Comparison of ENCODE assay signal across 18 cellular contexts in the genomic region with DNA sequence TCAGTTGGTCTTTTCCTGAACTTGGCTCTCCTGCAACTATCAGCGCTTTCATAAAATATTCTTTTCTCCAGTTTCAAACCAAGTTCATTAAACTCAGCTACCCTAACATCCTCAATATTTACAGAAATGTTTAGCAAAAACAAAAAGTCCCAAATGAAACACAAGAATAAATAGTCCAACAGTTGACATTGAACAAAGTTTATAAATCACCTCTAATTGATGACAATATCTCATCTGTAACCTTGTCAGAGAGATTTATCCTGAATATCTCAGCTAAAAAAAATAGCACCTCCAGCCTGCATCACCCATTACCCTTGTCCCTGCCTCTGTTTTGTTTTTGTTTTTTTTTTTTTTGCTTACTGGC.
DNase-seq lines count a peak whose midpoint lies in the region; ATAC-seq and TF ChIP-seq lines count a peak whose summit lies in the region.
"Had no signal": no experiment of that assay in that cellular context is flagged by ENCODE, and none has a peak within 500 bp of the region (broad histone marks: within the 10 kb centered on the region; RNA-seq: fewer than 3 reads in every experiment).

No MANE protein-coding gene starts in this region.

- peak overlapping the region; percentile 28 to 69 for H3K27ac Mint-ChIP-seq in activated naive CD4-positive, alpha-beta T cell treated with anti-CD3 and anti-CD28 coated beads, Interleukin-2, amount 50 U/mL, for 72 hours
- H3K27ac Mint-ChIP-seq in activated naive CD4-positive, alpha-beta T cell treated with anti-CD3 and anti-CD28 coated beads, Interleukin-2, amount 10 ng/mL, durations not matched to agents 7 days and 5 days = no peak overlapping the region
- H3K27ac Mint-ChIP-seq in activated T-helper 17 cell treated with anti-CD3 and anti-CD28 coated beads, Interleukin-2, amount 50 U/mL, for 72 hours = peak overlapping the region; percentile 61
- H3K27ac Mint-ChIP-seq: B cell; CD4-positive, alpha-beta T cell had no signal

- no peak for TF ChIP-seq POLR2A in ovary (IDR thresholded peaks at IDR 0.05)

- no peaks in the 10 kb centered on the region for H4K20me1 ChIP-seq in fibroblast of lung (ENCODE audit: control insufficient read depth, extremely low read depth, insufficient read depth, low read length)

- CTCF ChIA-PET in activated naive CD4-positive, alpha-beta T cell treated with anti-CD3 and anti-CD28 coated beads, Interleukin-2, amount 10 ng/mL, durations not matched to agents 7 days and 5 days (lab: Charles Lee) = no interaction called here

- H3K27me3 ChIP-seq in fibroblast of lung (ENCODE audit: control insufficient read depth, insufficient read depth, low read length) = no peaks in the 10 kb centered on the region
- no peaks in the 10 kb centered on the region for H3K27me3 ChIP-seq in ovary
- H3K27me3 ChIP-seq: Peyer's patch had no signal

- H3K4me3 ChIP-seq in fibroblast of lung (replicated peaks in 1 of 4; ENCODE audit: control extremely low read depth in 1 of 4, insufficient read depth in 1 of 4, low read depth in 3 of 4, low read length in 4 of 4) (no peak overlapping the region), ovary (no peak overlapping the region)
- H3K4me3 ChIP-seq: Peyer's patch had no signal

- no peaks in the 10 kb centered on the region for H3K27me3 Mint-ChIP-seq in activated naive CD4-positive, alpha-beta T cell treated with anti-CD3 and anti-CD28 coated beads, Interleukin-2, amount 10 ng/mL, durations not matched to agents 7 days and 5 days
- no peaks in the 10 kb centered on the region for H3K27me3 Mint-ChIP-seq in activated T-helper 17 cell treated with anti-CD3 and anti-CD28 coated beads, Interleukin-2, amount 50 U/mL, for 72 hours
- H3K27me3 Mint-ChIP-seq: B cell; CD4-positive, alpha-beta T cell had no signal

- H3K9me3 ChIP-seq in fibroblast of lung (ENCODE audit: control insufficient read depth, insufficient read depth, low read depth, low read length) (no peaks in the 10 kb centered on the region), ovary (no peaks in the 10 kb centered on the region)
- H3K9me3 ChIP-seq: Peyer's patch had no signal

- H3K27ac ChIP-seq in fibroblast of lung (ENCODE audit: insufficient read depth, low read length) = peak overlapping the region; percentile 37
- H3K27ac ChIP-seq in ovary = no peak overlapping the region
- H3K27ac ChIP-seq: Peyer's patch had no signal

- H3K4me1 Mint-ChIP-seq in activated naive CD4-positive, alpha-beta T cell treated with anti-CD3 and anti-CD28 coated beads, Interleukin-2, amount 10 ng/mL, durations not matched to agents 7 days and 5 days = peaks cover 12% of the 10 kb centered on the region
- peaks cover 25% of the 10 kb centered on the region for H3K4me1 Mint-ChIP-seq in activated T-helper 17 cell treated with anti-CD3 and anti-CD28 coated beads, Interleukin-2, amount 50 U/mL, for 72 hours

- no peak overlapping the region for H3K9ac ChIP-seq in fibroblast of lung (ENCODE audit: insufficient read depth, low read length)

- no peak overlapping the region for H2AFZ ChIP-seq in fibroblast of lung (ENCODE audit: low read length)

- no peak for TF ChIP-seq EP300 in ovary (IDR thresholded peaks at IDR 0.05)

- TF ChIP-seq CTCF in fibroblast of lung (conservative IDR thresholded peaks at IDR 0.05 in 1 of 2, IDR thresholded peaks at IDR 0.05 in 1 of 2; ENCODE audit: low read depth in 1 of 2, low read length in 2 of 2) (no peak), ovary (IDR thresholded peaks at IDR 0.05) (no peak)

- H3K36me3 Mint-ChIP-seq in activated naive CD4-positive, alpha-beta T cell treated with anti-CD3 and anti-CD28 coated beads, Interleukin-2, amount 50 U/mL, for 72 hours = no peaks in the 10 kb centered on the region
- no peaks in the 10 kb centered on the region for H3K36me3 Mint-ChIP-seq in activated naive CD4-positive, alpha-beta T cell treated with anti-CD3 and anti-CD28 coated beads, Interleukin-2, amount 10 ng/mL, durations not matched to agents 7 days and 5 days
- peaks cover 4% of the 10 kb centered on the region for H3K36me3 Mint-ChIP-seq in activated T-helper 17 cell treated with anti-CD3 and anti-CD28 coated beads, Interleukin-2, amount 50 U/mL, for 72 hours (ENCODE audit: low read depth)

- ATAC-seq in activated naive CD4-positive, alpha-beta T cell treated with anti-CD3 and anti-CD28 coated beads, Interleukin-2, amount 50 U/mL, for 72 hours = no peak
- no peak for ATAC-seq in activated T-helper 17 cell treated with anti-CD3 and anti-CD28 coated beads, Interleukin-2, amount 50 U/mL, for 72 hours (replicated peaks)
- no peak for ATAC-seq in GM18861 (IDR thresholded peaks at IDR 0.05; ENCODE audit: unreplicated experiment)

- WGBS in ovary, 3 donors = 46 to 68% (median 54%) methylated on average over 1 of the region's 1 CpG

- intact Hi-C loops in ovary (cut with DNase I) = no loop called here

- H3K9me3 Mint-ChIP-seq in activated naive CD4-positive, alpha-beta T cell treated with anti-CD3 and anti-CD28 coated beads, Interleukin-2, amount 50 U/mL, for 72 hours = no peaks in the 10 kb centered on the region
- no peaks in the 10 kb centered on the region for H3K9me3 Mint-ChIP-seq in activated naive CD4-positive, alpha-beta T cell treated with anti-CD3 and anti-CD28 coated beads, Interleukin-2, amount 10 ng/mL, durations not matched to agents 7 days and 5 days
- H3K9me3 Mint-ChIP-seq in activated T-helper 17 cell treated with anti-CD3 and anti-CD28 coated beads, Interleukin-2, amount 50 U/mL, for 72 hours = no peaks in the 10 kb centered on the region
- H3K9me3 Mint-ChIP-seq: CD4-positive, alpha-beta T cell had no signal

- H3K36me3 ChIP-seq in fibroblast of lung (ENCODE audit: control insufficient read depth, insufficient read depth, low read length) (no peaks in the 10 kb centered on the region), ovary (no peaks in the 10 kb centered on the region)
- H3K36me3 ChIP-seq: Peyer's patch had no signal

- DNase-seq in activated naive CD4-positive, alpha-beta T cell treated with anti-CD3 and anti-CD28 coated beads, Interleukin-2, amount 50 U/mL, for 72 hours (ENCODE audit: low spot score in 2 of 2) = no peak
- no peak for DNase-seq in activated naive CD4-positive, alpha-beta T cell treated with anti-CD3 and anti-CD28 coated beads, Interleukin-2, amount 10 ng/mL, durations not matched to agents 7 days and 5 days
- DNase-seq in fibroblast of lung (ENCODE audit: low read depth in 2 of 2) (no peak), ovary (no peak), 8988T (no peak), AG08396 (ENCODE audit: low spot score) (no peak)
- DNase-seq: ACHN; CD4-positive, alpha-beta T cell; DND-41; H7; NCI-H1930; NCI-H2171; NCI-H446 treated with DMSO at 0.1 percent for 48 hours; Peyer's patch; SHP77 had no signal

- no peaks in the 10 kb centered on the region for H3K79me2 ChIP-seq in fibroblast of lung (ENCODE audit: control insufficient read depth, insufficient read depth, low read length)

- peak overlapping the region; percentile 46 for H3K4me2 ChIP-seq in fibroblast of lung (ENCODE audit: extremely low read depth, insufficient read depth, low read length)

- no peak overlapping the region for H3K4me3 Mint-ChIP-seq in activated naive CD4-positive, alpha-beta T cell treated with anti-CD3 and anti-CD28 coated beads, Interleukin-2, amount 10 ng/mL, durations not matched to agents 7 days and 5 days
- H3K4me3 Mint-ChIP-seq in activated T-helper 17 cell treated with anti-CD3 and anti-CD28 coated beads, Interleukin-2, amount 50 U/mL, for 72 hours = peak overlapping the region; percentile 27
- H3K4me3 Mint-ChIP-seq: B cell; CD4-positive, alpha-beta T cell had no signal

- peaks cover 17% of the 10 kb centered on the region for H3K4me1 ChIP-seq in fibroblast of lung (ENCODE audit: control insufficient read depth, extremely low read depth, insufficient read depth, low read length)
- H3K4me1 ChIP-seq in ovary (ENCODE audit: insufficient read depth) = no peaks in the 10 kb centered on the region
- H3K4me1 ChIP-seq: Peyer's patch had no signal
